ENCODE assay signal across 14 cellular contexts in genomic region chr1:219159946-219160645, GRCh38. TPM values are rescaled to one million over a fixed set of nuclear protein-coding genes. Genes with fewer than 3 reads are reported as not detected.
DNase-seq lines count a peak whose midpoint lies in the region; ATAC-seq, FAIRE-seq and TF ChIP-seq lines count a peak whose summit lies in the region.
"Had no signal": no experiment of that assay in that cellular context is flagged by ENCODE, and none has a peak within 500 bp of the region (broad histone marks: within the 10 kb centered on the region; RNA-seq: fewer than 3 reads in every experiment).

No MANE protein-coding gene starts in this region.

- H3K36me3 Mint-ChIP-seq in astrocyte (ENCODE audit: low read depth, unreplicated experiment) = no peaks in the 10 kb centered on the region
- H3K36me3 Mint-ChIP-seq in activated naive CD4-positive, alpha-beta T cell treated with anti-CD3 and anti-CD28 coated beads for 36 hours (ENCODE audit: low read depth) = no peaks in the 10 kb centered on the region

- H3K27ac ChIP-seq in A549 = 0 out of 6 replicates have a peak overlapping the region, but pooled peaks of 1 of the 2 experiments have one; percentile 0
- H3K27ac ChIP-seq in astrocyte (ENCODE audit: low read depth, low read length) = no peak overlapping the region
- H3K27ac ChIP-seq: right atrium auricular region had no signal

- DNase-seq in A549 (ENCODE audit: low read depth in 1 of 2, low spot score in 1 of 2) = no peak
- peak; percentile 25 for DNase-seq in astrocyte (ENCODE audit: low read depth)
- no peak for DNase-seq in activated naive CD4-positive, alpha-beta T cell treated with anti-CD3 and anti-CD28 coated beads for 36 hours
- DNase-seq in sciatic nerve (ENCODE audit: low spot score) = no peak
- no peak for DNase-seq in OCI-M2 (lab: John Stamatoyannopoulos, UW; ENCODE audit: unreplicated experiment)
- DNase-seq in frontal cortex (ENCODE audit: low spot score in 2 of 2) = no peak
- DNase-seq: activated T-cell treated with anti-CD3 and anti-CD28 coated beads, Interleukin-2, amount 50 U/mL, for 4 hours; H9; NCI-H510A treated with DMSO at 0.1 percent for 48 hours had no signal

- no peaks in the 10 kb centered on the region for H3K27me3 Mint-ChIP-seq in astrocyte (ENCODE audit: low read depth, unreplicated experiment)
- peaks cover 7% of the 10 kb centered on the region for H3K27me3 Mint-ChIP-seq in activated naive CD4-positive, alpha-beta T cell treated with anti-CD3 and anti-CD28 coated beads for 36 hours (ENCODE audit: low read depth)
- H3K27me3 Mint-ChIP-seq: central memory CD8-positive, alpha-beta T cell; IgD-negative memory B cell had no signal

- FAIRE-seq in A549 (lab: Jason Lieb, UNC) (peak; percentile 13), astrocyte (lab: Jason Lieb, UNC) (no peak), frontal cortex (lab: Jason Lieb, UNC) (no peak)

- H3K36me3 ChIP-seq in astrocyte (ENCODE audit: insufficient read depth, low read length) = no peaks in the 10 kb centered on the region
- H3K36me3 ChIP-seq: right atrium auricular region had no signal

- H3K9me3 Mint-ChIP-seq in astrocyte (ENCODE audit: unreplicated experiment) = no peaks in the 10 kb centered on the region
- H3K9me3 Mint-ChIP-seq in activated naive CD4-positive, alpha-beta T cell treated with anti-CD3 and anti-CD28 coated beads for 36 hours = no peaks in the 10 kb centered on the region
- H3K9me3 Mint-ChIP-seq: activated T-cell treated with anti-CD3 and anti-CD28 coated beads, Interleukin-2, amount 50 U/mL, for 4 hours; central memory CD8-positive, alpha-beta T cell; H9; IgD-negative memory B cell had no signal

- H3K79me2 ChIP-seq in astrocyte (ENCODE audit: insufficient read depth, low read length) = no peaks in the 10 kb centered on the region

- no peak overlapping the region for H3K9ac ChIP-seq in astrocyte (ENCODE audit: low read length)

- H3K4me1 ChIP-seq in A549 = peaks cover 13% of the 10 kb centered on the region
- H3K4me1 ChIP-seq in astrocyte (ENCODE audit: insufficient read depth, low read length) = no peaks in the 10 kb centered on the region
- H3K4me1 ChIP-seq: right atrium auricular region had no signal

- no peaks in the 10 kb centered on the region for H4K20me1 ChIP-seq in astrocyte (ENCODE audit: insufficient read depth, low read length)

- ATAC-seq in A549 = 0 out of 6 replicates have a peak, but pooled peaks of 1 of the 2 experiments have one; percentile 30
- ATAC-seq in GM19328 (IDR thresholded peaks at IDR 0.05; ENCODE audit: unreplicated experiment) = peak; percentile 80
- peak; percentile 92 for ATAC-seq in HG03025 (IDR thresholded peaks at IDR 0.05; ENCODE audit: low FRiP score, unreplicated experiment)
- ATAC-seq in sciatic nerve = no peak
- ATAC-seq: activated T-cell treated with anti-CD3 and anti-CD28 coated beads, Interleukin-2, amount 50 U/mL, for 4 hours had no signal

- no peak overlapping the region for H3K4me3 Mint-ChIP-seq in astrocyte (ENCODE audit: unreplicated experiment)
- no peak overlapping the region for H3K4me3 Mint-ChIP-seq in activated naive CD4-positive, alpha-beta T cell treated with anti-CD3 and anti-CD28 coated beads for 36 hours
- H3K4me3 Mint-ChIP-seq: activated T-cell treated with anti-CD3 and anti-CD28 coated beads, Interleukin-2, amount 50 U/mL, for 4 hours; central memory CD8-positive, alpha-beta T cell; H9 had no signal

- no peak overlapping the region for H2AFZ ChIP-seq in astrocyte (ENCODE audit: low read depth, low read length)

- CTCF ChIA-PET in A549 (lab: Yijun Ruan, JAX) = interaction anchor here (0.8 to 1.1 kb wide), 2 partner anchors 11 to 12 kb away, joined by 3 read pairs; no protein-coding TSS in a partner anchor
- CTCF ChIA-PET in activated naive CD4-positive, alpha-beta T cell treated with anti-CD3 and anti-CD28 coated beads for 36 hours (lab: Charles Lee) = interaction anchor here (0.7 kb wide), 1 partner anchor 7 kb away, joined by 3 read pairs; no protein-coding TSS in a partner anchor

- intact Hi-C loops in activated naive CD4-positive, alpha-beta T cell treated with anti-CD3 and anti-CD28 coated beads for 36 hours (cut with micrococcal nuclease) = no loop called here
- intact Hi-C loops in sciatic nerve (cut with DNase I) = no loop called here

- H3K4me1 Mint-ChIP-seq in astrocyte (ENCODE audit: low read depth, unreplicated experiment) = no peaks in the 10 kb centered on the region
- H3K4me1 Mint-ChIP-seq in activated naive CD4-positive, alpha-beta T cell treated with anti-CD3 and anti-CD28 coated beads for 36 hours (ENCODE audit: low read depth) = no peaks in the 10 kb centered on the region
- H3K4me1 Mint-ChIP-seq: central memory CD8-positive, alpha-beta T cell had no signal

- H3K4me3 ChIP-seq in A549 (no peak overlapping the region), astrocyte (ENCODE audit: insufficient read depth, low read depth, low read length) (no peak overlapping the region)
- H3K4me3 ChIP-seq: right atrium auricular region had no signal

- H3K27me3 ChIP-seq in astrocyte (ENCODE audit: insufficient read depth, low read length) = no peaks in the 10 kb centered on the region
- H3K27me3 ChIP-seq: right atrium auricular region had no signal

- TF ChIP-seq POLR2A in A549 (IDR thresholded peaks at IDR 0.05; ENCODE audit: low read length) = no peak

- no peak for TF ChIP-seq CTCF in A549 (IDR thresholded peaks at IDR 0.05)
- no peak for TF ChIP-seq CTCF in astrocyte (IDR thresholded peaks at IDR 0.05; ENCODE audit: insufficient read depth, low read depth, low read length)

- TF ChIP-seq EP300 in A549 (IDR thresholded peaks at IDR 0.05) = no peak

- WGBS in A549 (ENCODE audit: missing lambda C conversion rate) = 62% methylated on average over 4 of the region's 4 CpGs

- POLR2A ChIA-PET in A549 (lab: Yijun Ruan, JAX) = no interaction called here

- peak overlapping the region; percentile 27 for H3K4me2 ChIP-seq in A549
- no peak overlapping the region for H3K4me2 ChIP-seq in astrocyte (ENCODE audit: low read length)

- no peak for TF ChIP-seq RAD21 in A549 (conservative IDR thresholded peaks at IDR 0.05 in 1 of 2, IDR thresholded peaks at IDR 0.05 in 1 of 2)

- no peak overlapping the region for H3K27ac Mint-ChIP-seq in astrocyte (ENCODE audit: unreplicated experiment)
- no peak overlapping the region for H3K27ac Mint-ChIP-seq in activated naive CD4-positive, alpha-beta T cell treated with anti-CD3 and anti-CD28 coated beads for 36 hours
- H3K27ac Mint-ChIP-seq: H9, IgD-negative memory B cell had no signal

- no peaks in the 10 kb centered on the region for H3K9me3 ChIP-seq in A549
- no peaks in the 10 kb centered on the region for H3K9me3 ChIP-seq in astrocyte (ENCODE audit: insufficient read depth, low read depth, low read length)
- H3K9me3 ChIP-seq: right atrium auricular region had no signal

TF ChIP-seq in A549, 52 proteins besides CTCF, POLR2A, EP300 and RAD21:
- TF ChIP-seq PHF8 (IDR thresholded peaks at IDR 0.05; ENCODE audit: borderline replicate concordance, low read depth) (no peak), SREBF2 (IDR thresholded peaks at IDR 0.05) (no peak), ZFP36 (IDR thresholded peaks at IDR 0.05; ENCODE audit: borderline replicate concordance, partially characterized antibody) (no peak)
TF ChIP-seq in A549: peak in this region for 0.

RNA-seq across cellular contexts. Expression of gene LYPLAL1, which starts 13.6 kb away (rescaled TPM):
- 49.4 and 61.2 TPM in 2 replicates for polyA plus RNA-seq in A549 (2011; rRNA removed)
- 5.9 and 6.5 TPM in 2 replicates for polyA plus RNA-seq in A549 (2012; cell fraction: cytosol; rRNA removed)
- 3.5 and 7.2 TPM in 2 replicates for polyA plus RNA-seq in A549 (2012; cell fraction: nucleus; rRNA removed)
- polyA plus RNA-seq in A549 (2017; fragmentation: RNase III; extraction: RNeasy Plus Mini Kit Qiagen cat#74134 plus additional on column Dnase treatment) = 13.6 to 17.6 TPM (median 15.4 TPM) in 3 replicates
- polyA minus RNA-seq in A549 (2011; rRNA and poly(A)+ RNA removed) = 14.7 and 20.3 TPM in 2 replicates
- total RNA-seq in astrocyte = 25.6 and 26.1 TPM in 2 replicates
- 10 to 100 TPM; 19.9 to 21.8 TPM for total RNA-seq in activated naive CD4-positive, alpha-beta T cell treated with anti-CD3 and anti-CD28 coated beads for 36 hours
- 45.1 TPM for total RNA-seq in sciatic nerve
- total RNA-seq in frontal cortex = 42.4 TPM
